Comparison of ENCODE assay signal across 8 cellular contexts in the genomic region with DNA sequence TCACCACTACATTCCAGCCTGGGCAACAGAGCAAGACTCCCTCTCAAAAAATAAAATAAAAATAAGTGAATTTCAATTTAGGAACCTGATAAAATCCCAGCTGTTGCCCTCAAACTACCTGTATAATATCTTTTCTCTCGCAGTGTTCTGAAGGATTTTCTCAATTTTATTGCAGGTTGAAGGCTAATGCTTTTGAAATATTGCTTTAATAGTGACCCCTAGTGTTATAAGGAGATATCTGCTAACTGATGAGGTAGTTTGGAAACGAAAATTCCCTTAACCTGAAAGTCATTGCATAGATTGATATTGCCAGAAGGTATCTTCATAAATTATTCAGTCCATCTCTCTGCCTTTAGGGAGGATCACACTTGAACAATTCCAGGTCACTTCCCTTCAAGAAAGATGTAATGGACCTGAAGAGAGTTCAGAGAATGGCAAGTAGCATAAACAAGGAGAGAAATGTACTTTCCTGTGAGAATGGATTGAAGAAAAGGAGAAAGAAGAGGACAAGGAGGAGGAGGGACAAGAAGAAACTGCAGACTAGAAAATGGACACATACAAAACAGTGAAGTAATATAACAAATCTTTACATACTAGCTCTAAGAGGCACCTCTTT.
DNase-seq lines count a peak whose midpoint lies in the region; ATAC-seq and TF ChIP-seq lines count a peak whose summit lies in the region.

No MANE protein-coding gene starts in this region.

- no peak overlapping the region for H3K4me3 ChIP-seq in WERI-Rb-1 (ENCODE audit: low read depth, low read length)

- peak; percentile 35; the same call in 1 of the 2 replicates for TF ChIP-seq CTCF in WERI-Rb-1 (IDR thresholded peaks at IDR 0.05; ENCODE audit: low read depth, low read length)

- H3K9me3 ChIP-seq in WERI-Rb-1 (ENCODE audit: severe bottlenecking): no peaks in the 10 kb centered on the region

- no peak for ATAC-seq in HG02759 (IDR thresholded peaks at IDR 0.05; ENCODE audit: unreplicated experiment)

- no peak overlapping the region for H3K27ac ChIP-seq in WERI-Rb-1

- DNase-seq in NCI-H146 (lab: John Stamatoyannopoulos, UW) (peak; percentile 2), NCI-H146 treated with DMSO at 0.1 percent for 48 hours (lab: John Stamatoyannopoulos, UW; ENCODE audit: unreplicated experiment) (no peak), LoVo (ENCODE audit: low spot score) (peak; percentile 29), WERI-Rb-1 (no peak), iris pigment epithelial cell (ENCODE audit: low read depth) (peak; percentile 27), NK-92 (lab: John Stamatoyannopoulos, UW; ENCODE audit: unreplicated experiment) (no peak)
- no peak for DNase-seq in NK-92 treated with Interleukin-12 subunit alpha and Interleukin-12 subunit beta, amount 100 ng/mL, for 24 hours (lab: John Stamatoyannopoulos, UW)

- no peaks in the 10 kb centered on the region for H3K27me3 ChIP-seq in WERI-Rb-1 (ENCODE audit: insufficient read depth, low read depth, severe bottlenecking)

- H3K36me3 ChIP-seq in WERI-Rb-1: no peaks in the 10 kb centered on the region

Comparison
In these comparisons a context has a peak if more than half of its experiments do, and no peak if none do; other contexts are left out.
1. DNase-seq: peak in NCI-H146 (single experiment), LoVo (single experiment) and iris pigment epithelial cell (single experiment); none in NCI-H146 treated with DMSO at 0.1 percent for 48 hours (single experiment), WERI-Rb-1 (single experiment), NK-92 treated with Interleukin-12 subunit alpha and Interleukin-12 subunit beta, amount 100 ng/mL, for 24 hours (single experiment) and NK-92 (single experiment).